In the genomic region with DNA sequence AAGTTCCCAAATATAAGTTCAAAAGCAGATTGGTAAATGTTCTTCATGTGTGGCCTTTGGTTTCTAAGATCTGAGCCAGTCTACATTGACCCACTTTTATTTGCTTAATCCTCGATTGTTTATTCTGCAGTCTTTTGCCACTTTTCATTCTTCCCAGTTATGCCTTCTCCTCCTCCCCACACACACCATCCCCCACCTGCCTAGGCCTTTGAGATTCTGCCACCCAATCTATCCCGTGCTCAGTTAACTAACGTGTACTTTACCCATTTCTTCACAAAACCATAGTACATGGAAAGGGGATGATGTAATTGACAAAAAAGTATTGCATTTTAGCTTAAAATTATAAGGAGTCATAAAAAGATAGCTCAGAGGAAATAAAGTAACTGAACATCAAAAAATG, we compare ENCODE assay signal across 1 cellular context.
TF ChIP-seq lines count a peak whose summit lies in the region.

No MANE protein-coding gene starts in this region.

TF ChIP-seq in H1, 55 proteins besides CTCF, POLR2A, EP300 and RAD21:
- no peak for TF ChIP-seq KDM4A (IDR thresholded peaks at IDR 0.05; ENCODE audit: low read depth, low read length, severe bottlenecking)
- TF ChIP-seq SP1 (IDR thresholded peaks at IDR 0.05; ENCODE audit: low read depth, low read length): no peak
- TF ChIP-seq SP4 (IDR thresholded peaks at IDR 0.05; ENCODE audit: low read length): no peak
- TF ChIP-seq EGR1 (IDR thresholded peaks at IDR 0.05; ENCODE audit: borderline replicate concordance, low read depth, low read length): no peak
- no peak for TF ChIP-seq RNF2 (IDR thresholded peaks at IDR 0.05; ENCODE audit: borderline replicate concordance, low read depth, low read length, missing control alignments, poor library complexity, severe bottlenecking)
- no peak for TF ChIP-seq CBX5 (IDR thresholded peaks at IDR 0.05; ENCODE audit: low read depth, low read length)
- TF ChIP-seq SIX5 (IDR thresholded peaks at IDR 0.05; ENCODE audit: low read depth, low read length): no peak
- no peak for TF ChIP-seq CREB1 (IDR thresholded peaks at IDR 0.05)
- TF ChIP-seq BACH1 (IDR thresholded peaks at IDR 0.05; ENCODE audit: low read length): no peak
- no peak for TF ChIP-seq YY1 (IDR thresholded peaks at IDR 0.05; ENCODE audit: low read depth, low read length)
- no peak for TF ChIP-seq FOSL1 (IDR thresholded peaks at IDR 0.05; ENCODE audit: insufficient read depth, low read depth, low read length)
- TF ChIP-seq TBP (IDR thresholded peaks at IDR 0.05; ENCODE audit: low read depth, low read length): no peak
- no peak for TF ChIP-seq SIRT6 (IDR thresholded peaks at IDR 0.05; ENCODE audit: low read length)
- no peak for TF ChIP-seq BRCA1 (IDR thresholded peaks at IDR 0.05; ENCODE audit: low read depth, low read length)
- TF ChIP-seq BCL11A (IDR thresholded peaks at IDR 0.05; ENCODE audit: low read depth in 2 of 2, low read length in 2 of 2): no peak
